In the genomic region with DNA sequence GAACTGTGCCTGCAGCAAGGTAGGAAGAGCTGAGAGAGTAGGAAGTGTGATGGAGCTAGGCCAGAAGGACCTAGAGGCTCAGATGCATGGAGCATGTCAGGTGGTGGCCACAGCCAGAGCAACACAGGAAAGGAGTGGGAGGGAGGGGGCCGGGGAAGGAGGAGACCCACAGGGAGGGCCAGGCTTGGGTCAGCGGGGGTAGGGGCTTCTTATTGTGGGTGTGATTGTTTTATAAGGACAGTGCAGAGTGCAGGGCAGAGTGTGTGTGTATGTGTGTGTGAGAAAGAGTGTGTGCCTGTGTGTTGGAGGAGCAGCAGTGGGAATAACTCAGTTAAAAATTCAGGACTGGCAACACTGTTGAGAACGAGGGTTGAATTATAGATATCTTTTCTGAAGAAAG, we compare ENCODE assay signal across 1 cellular context.
TF ChIP-seq lines count a peak whose summit lies in the region.

No MANE protein-coding gene starts in this region.

TF ChIP-seq in H1, 55 proteins besides CTCF, POLR2A, EP300 and RAD21:
- no peak for TF ChIP-seq JUND (IDR thresholded peaks at IDR 0.05; ENCODE audit: low read length)
- TF ChIP-seq ASH2L (IDR thresholded peaks at IDR 0.05; ENCODE audit: low read length), result no peak
- TF ChIP-seq SUZ12 (IDR thresholded peaks at IDR 0.05; ENCODE audit: low read length), result no peak
- no peak for TF ChIP-seq KDM5A (IDR thresholded peaks at IDR 0.05; ENCODE audit: low read length)
- no peak for TF ChIP-seq NANOG (IDR thresholded peaks at IDR 0.05; ENCODE audit: insufficient read depth, low read depth, low read length, poor library complexity, severe bottlenecking)
- TF ChIP-seq HDAC2 (IDR thresholded peaks at IDR 0.05; ENCODE audit: borderline replicate concordance in 1 of 2, low read depth in 2 of 2, low read length in 2 of 2), result no peak
- TF ChIP-seq EGR1 (IDR thresholded peaks at IDR 0.05; ENCODE audit: borderline replicate concordance, low read depth, low read length), result no peak
- TF ChIP-seq TBP (IDR thresholded peaks at IDR 0.05; ENCODE audit: low read depth, low read length), result no peak
- no peak for TF ChIP-seq CTBP2 (IDR thresholded peaks at IDR 0.05; ENCODE audit: borderline replicate concordance, insufficient read depth, insufficient read length, low read length)
- TF ChIP-seq RNF2 (IDR thresholded peaks at IDR 0.05; ENCODE audit: borderline replicate concordance, low read depth, low read length, missing control alignments, poor library complexity, severe bottlenecking), result no peak
- TF ChIP-seq PHF8 (conservative IDR thresholded peaks at IDR 0.05; ENCODE audit: low read depth, low read length), result no peak
- TF ChIP-seq BCL11A (IDR thresholded peaks at IDR 0.05; ENCODE audit: low read depth in 2 of 2, low read length in 2 of 2), result no peak
- TF ChIP-seq KDM4A (IDR thresholded peaks at IDR 0.05; ENCODE audit: low read depth, low read length, severe bottlenecking), result no peak
- TF ChIP-seq, protein P1, sequence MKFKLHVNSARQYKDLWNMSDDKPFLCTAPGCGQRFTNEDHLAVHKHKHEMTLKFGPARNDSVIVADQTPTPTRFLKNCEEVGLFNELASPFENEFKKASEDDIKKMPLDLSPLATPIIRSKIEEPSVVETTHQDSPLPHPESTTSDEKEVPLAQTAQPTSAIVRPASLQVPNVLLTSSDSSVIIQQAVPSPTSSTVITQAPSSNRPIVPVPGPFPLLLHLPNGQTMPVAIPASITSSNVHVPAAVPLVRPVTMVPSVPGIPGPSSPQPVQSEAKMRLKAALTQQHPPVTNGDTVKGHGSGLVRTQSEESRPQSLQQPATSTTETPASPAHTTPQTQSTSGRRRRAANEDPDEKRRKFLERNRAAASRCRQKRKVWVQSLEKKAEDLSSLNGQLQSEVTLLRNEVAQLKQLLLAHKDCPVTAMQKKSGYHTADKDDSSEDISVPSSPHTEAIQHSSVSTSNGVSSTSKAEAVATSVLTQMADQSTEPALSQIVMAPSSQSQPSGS (IDR thresholded peaks at IDR 0.05; ENCODE audit: low read length), result no peak
- no peak for TF ChIP-seq RBBP5 (IDR thresholded peaks at IDR 0.05; ENCODE audit: borderline replicate concordance, low read depth, low read length)
- no peak for TF ChIP-seq SP2 (IDR thresholded peaks at IDR 0.05; ENCODE audit: low read length)
